ENCODE assay signal across 1 cellular context in the genomic region with DNA sequence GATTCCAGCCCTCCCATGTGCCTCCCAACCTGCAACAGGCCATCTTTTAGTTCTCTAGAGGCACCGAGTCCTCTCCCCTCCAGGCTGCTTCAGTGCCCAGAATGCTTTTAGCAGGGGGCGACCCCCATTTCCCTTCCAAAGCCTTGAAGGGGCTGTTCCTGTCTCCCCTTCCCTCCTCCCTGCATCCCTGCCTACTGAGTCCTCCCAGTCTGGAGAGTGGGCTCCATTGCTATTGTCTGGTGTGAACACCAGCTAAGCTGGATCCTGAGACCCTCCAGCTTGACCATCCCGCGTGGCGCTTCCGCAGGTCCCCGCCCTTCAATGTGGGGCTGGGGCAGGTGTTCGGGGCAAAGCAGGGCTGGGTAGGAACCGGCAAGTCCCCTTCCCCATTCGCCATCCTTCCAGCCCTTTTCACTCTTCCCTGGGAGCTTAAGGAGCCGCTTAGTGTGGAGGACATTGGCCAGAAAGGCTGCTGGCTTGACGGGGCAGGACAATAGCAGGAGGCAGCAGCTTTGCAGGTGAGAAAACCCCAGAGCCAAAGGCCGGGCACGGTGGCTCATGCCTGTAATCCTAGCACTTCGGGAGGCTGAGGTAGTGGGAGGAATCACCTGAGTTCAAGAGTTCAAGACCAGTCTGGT.
TF ChIP-seq lines count a peak whose summit lies in the region.

No MANE protein-coding gene starts in this region.

TF ChIP-seq in GM23338, 12 proteins besides CTCF, POLR2A, EP300 and RAD21 (continued from another document):
- TF ChIP-seq ZNF331 (CRISPR knock-in tag; IDR thresholded peaks at IDR 0.05; ENCODE audit: low read depth), result no peak
- TF ChIP-seq, protein P1, sequence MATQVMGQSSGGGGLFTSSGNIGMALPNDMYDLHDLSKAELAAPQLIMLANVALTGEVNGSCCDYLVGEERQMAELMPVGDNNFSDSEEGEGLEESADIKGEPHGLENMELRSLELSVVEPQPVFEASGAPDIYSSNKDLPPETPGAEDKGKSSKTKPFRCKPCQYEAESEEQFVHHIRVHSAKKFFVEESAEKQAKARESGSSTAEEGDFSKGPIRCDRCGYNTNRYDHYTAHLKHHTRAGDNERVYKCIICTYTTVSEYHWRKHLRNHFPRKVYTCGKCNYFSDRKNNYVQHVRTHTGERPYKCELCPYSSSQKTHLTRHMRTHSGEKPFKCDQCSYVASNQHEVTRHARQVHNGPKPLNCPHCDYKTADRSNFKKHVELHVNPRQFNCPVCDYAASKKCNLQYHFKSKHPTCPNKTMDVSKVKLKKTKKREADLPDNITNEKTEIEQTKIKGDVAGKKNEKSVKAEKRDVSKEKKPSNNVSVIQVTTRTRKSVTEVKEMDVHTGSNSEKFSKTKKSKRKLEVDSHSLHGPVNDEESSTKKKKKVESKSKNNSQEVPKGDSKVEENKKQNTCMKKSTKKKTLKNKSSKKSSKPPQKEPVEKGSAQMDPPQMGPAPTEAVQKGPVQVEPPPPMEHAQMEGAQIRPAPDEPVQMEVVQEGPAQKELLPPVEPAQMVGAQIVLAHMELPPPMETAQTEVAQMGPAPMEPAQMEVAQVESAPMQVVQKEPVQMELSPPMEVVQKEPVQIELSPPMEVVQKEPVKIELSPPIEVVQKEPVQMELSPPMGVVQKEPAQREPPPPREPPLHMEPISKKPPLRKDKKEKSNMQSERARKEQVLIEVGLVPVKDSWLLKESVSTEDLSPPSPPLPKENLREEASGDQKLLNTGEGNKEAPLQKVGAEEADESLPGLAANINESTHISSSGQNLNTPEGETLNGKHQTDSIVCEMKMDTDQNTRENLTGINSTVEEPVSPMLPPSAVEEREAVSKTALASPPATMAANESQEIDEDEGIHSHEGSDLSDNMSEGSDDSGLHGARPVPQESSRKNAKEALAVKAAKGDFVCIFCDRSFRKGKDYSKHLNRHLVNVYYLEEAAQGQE (IDR thresholded peaks at IDR 0.05; ENCODE audit: unreplicated experiment), result no peak
- no peak for TF ChIP-seq CREB1 (CRISPR knock-in tag; IDR thresholded peaks at IDR 0.05; ENCODE audit: low read depth)
- no peak for TF ChIP-seq POLR2AphosphoS5 (IDR thresholded peaks at IDR 0.05; ENCODE audit: low read depth)
- TF ChIP-seq, protein P2, sequence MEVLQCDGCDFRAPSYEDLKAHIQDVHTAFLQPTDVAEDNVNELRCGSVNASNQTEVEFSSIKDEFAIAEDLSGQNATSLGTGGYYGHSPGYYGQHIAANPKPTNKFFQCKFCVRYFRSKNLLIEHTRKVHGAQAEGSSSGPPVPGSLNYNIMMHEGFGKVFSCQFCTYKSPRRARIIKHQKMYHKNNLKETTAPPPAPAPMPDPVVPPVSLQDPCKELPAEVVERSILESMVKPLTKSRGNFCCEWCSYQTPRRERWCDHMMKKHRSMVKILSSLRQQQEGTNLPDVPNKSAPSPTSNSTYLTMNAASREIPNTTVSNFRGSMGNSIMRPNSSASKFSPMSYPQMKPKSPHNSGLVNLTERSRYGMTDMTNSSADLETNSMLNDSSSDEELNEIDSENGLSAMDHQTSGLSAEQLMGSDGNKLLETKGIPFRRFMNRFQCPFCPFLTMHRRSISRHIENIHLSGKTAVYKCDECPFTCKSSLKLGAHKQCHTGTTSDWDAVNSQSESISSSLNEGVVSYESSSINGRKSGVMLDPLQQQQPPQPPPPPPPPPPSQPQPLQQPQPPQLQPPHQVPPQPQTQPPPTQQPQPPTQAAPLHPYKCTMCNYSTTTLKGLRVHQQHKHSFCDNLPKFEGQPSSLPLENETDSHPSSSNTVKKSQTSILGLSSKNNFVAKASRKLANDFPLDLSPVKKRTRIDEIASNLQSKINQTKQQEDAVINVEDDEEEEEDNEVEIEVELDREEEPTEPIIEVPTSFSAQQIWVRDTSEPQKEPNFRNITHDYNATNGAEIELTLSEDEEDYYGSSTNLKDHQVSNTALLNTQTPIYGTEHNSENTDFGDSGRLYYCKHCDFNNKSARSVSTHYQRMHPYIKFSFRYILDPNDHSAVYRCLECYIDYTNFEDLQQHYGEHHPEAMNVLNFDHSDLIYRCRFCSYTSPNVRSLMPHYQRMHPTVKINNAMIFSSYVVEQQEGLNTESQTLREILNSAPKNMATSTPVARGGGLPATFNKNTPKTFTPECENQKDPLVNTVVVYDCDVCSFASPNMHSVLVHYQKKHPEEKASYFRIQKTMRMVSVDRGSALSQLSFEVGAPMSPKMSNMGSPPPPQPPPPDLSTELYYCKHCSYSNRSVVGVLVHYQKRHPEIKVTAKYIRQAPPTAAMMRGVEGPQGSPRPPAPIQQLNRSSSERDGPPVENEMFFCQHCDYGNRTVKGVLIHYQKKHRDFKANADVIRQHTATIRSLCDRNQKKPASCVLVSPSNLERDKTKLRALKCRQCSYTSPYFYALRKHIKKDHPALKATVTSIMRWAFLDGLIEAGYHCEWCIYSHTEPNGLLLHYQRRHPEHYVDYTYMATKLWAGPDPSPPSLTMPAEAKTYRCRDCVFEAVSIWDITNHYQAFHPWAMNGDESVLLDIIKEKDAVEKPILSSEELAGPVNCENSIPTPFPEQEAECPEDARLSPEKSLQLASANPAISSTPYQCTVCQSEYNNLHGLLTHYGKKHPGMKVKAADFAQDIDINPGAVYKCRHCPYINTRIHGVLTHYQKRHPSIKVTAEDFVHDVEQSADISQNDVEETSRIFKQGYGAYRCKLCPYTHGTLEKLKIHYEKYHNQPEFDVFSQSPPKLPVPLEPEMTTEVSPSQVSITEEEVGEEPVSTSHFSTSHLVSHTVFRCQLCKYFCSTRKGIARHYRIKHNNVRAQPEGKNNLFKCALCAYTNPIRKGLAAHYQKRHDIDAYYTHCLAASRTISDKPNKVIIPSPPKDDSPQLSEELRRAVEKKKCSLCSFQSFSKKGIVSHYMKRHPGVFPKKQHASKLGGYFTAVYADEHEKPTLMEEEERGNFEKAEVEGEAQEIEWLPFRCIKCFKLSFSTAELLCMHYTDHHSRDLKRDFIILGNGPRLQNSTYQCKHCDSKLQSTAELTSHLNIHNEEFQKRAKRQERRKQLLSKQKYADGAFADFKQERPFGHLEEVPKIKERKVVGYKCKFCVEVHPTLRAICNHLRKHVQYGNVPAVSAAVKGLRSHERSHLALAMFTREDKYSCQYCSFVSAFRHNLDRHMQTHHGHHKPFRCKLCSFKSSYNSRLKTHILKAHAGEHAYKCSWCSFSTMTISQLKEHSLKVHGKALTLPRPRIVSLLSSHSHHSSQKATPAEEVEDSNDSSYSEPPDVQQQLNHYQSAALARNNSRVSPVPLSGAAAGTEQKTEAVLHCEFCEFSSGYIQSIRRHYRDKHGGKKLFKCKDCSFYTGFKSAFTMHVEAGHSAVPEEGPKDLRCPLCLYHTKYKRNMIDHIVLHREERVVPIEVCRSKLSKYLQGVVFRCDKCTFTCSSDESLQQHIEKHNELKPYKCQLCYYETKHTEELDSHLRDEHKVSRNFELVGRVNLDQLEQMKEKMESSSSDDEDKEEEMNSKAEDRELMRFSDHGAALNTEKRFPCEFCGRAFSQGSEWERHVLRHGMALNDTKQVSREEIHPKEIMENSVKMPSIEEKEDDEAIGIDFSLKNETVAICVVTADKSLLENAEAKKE (CRISPR knock-in tag; IDR thresholded peaks at IDR 0.05), result no peak
